Comparison of ENCODE assay signal across 1 cellular context in genomic region chr2:225056330-225057073, GRCh38.
TF ChIP-seq lines count a peak whose summit lies in the region.

No MANE protein-coding gene starts in this region.

TF ChIP-seq in H1, 55 proteins besides CTCF, POLR2A, EP300 and RAD21:
- no peak for TF ChIP-seq FOSL1 (IDR thresholded peaks at IDR 0.05; ENCODE audit: insufficient read depth, low read depth, low read length)
